ENCODE assay signal across 11 cellular contexts in the genomic region with DNA sequence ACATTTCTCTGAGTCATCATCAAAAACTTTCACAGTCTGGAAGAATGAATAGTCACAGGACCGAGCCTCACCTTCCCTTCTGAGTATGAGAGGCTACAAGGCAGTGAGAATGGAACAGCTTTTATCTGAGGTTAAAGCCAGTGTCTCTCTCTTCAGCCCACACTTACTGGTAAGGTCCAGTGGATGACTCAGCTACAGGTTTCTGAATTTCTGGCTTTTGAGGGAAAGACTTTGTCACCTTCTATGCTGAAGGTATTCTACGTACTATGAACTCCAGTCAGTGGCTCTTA. TPM values are rescaled to one million over a fixed set of nuclear protein-coding genes. Genes with fewer than 3 reads are reported as not detected.
DNase-seq lines count a peak whose midpoint lies in the region; ATAC-seq, FAIRE-seq and TF ChIP-seq lines count a peak whose summit lies in the region.
"Not testable (repeated sequence)": the region's sequence is repeated elsewhere in the genome, so short reads cannot be mapped to it uniquely, and the experiment has no call there.
"Had no signal": no experiment of that assay in that cellular context is flagged by ENCODE, and none has a peak within 500 bp of the region (broad histone marks: within the 10 kb centered on the region; RNA-seq: fewer than 3 reads in every experiment).

No MANE protein-coding gene starts in this region.

- not testable (repeated sequence) for H3K4me2 ChIP-seq in K562 (ENCODE audit: insufficient read depth, low read length)

- not testable (repeated sequence) for TF ChIP-seq EP300 in K562 (IDR thresholded peaks at IDR 0.05; ENCODE audit: low read length)

- peaks cover 10% of the 10 kb centered on the region for H3K4me1 Mint-ChIP-seq in activated CD4-positive, alpha-beta T cell treated with anti-CD3 and anti-CD28 coated beads for 36 hours
- H3K4me1 Mint-ChIP-seq in activated CD8-positive, alpha-beta T cell treated with anti-CD3 and anti-CD28 coated beads, Interleukin-2, amount 10 ng/mL, durations not matched to agents 7 days and 5 days (ENCODE audit: low read depth) = peaks cover 35% of the 10 kb centered on the region
- peaks cover 41% of the 10 kb centered on the region for H3K4me1 Mint-ChIP-seq in activated naive CD4-positive, alpha-beta T cell treated with anti-CD3 and anti-CD28 coated beads, Interleukin-2, amount 10 ng/mL, durations not matched to agents 7 days and 5 days
- H3K4me1 Mint-ChIP-seq in stimulated activated effector memory CD8-positive, alpha-beta T cell treated with anti-CD3 and anti-CD28 coated beads, Interleukin-12 subunit alpha, Interleukin-12 subunit beta, amount 100 ng/mL, for 72 hours = peaks cover 17% of the 10 kb centered on the region

- H3K4me3 ChIP-seq in K562; epithelial cell of esophagus (ENCODE audit: low read length): not testable (repeated sequence)

- not testable (repeated sequence) for H3K27ac Mint-ChIP-seq in activated CD4-positive, alpha-beta T cell treated with anti-CD3 and anti-CD28 coated beads for 36 hours
- peak overlapping the region; percentile 86 for H3K27ac Mint-ChIP-seq in activated CD8-positive, alpha-beta T cell treated with anti-CD3 and anti-CD28 coated beads, Interleukin-2, amount 10 ng/mL, durations not matched to agents 7 days and 5 days
- peak overlapping the region; percentile 92 for H3K27ac Mint-ChIP-seq in activated naive CD4-positive, alpha-beta T cell treated with anti-CD3 and anti-CD28 coated beads, Interleukin-2, amount 10 ng/mL, durations not matched to agents 7 days and 5 days
- peak overlapping the region; percentile 24 for H3K27ac Mint-ChIP-seq in stimulated activated effector memory CD8-positive, alpha-beta T cell treated with anti-CD3 and anti-CD28 coated beads, Interleukin-12 subunit alpha, Interleukin-12 subunit beta, amount 100 ng/mL, for 72 hours

- not testable (repeated sequence) for H2AFZ ChIP-seq in K562 (ENCODE audit: low read depth, low read length)

- H3K4me1 ChIP-seq in K562 (replicated peaks in 1 of 2; ENCODE audit: control insufficient read depth in 2 of 2, insufficient read depth in 2 of 2, low read length in 2 of 2) = not testable (repeated sequence)

- not testable (repeated sequence) for H3K27ac ChIP-seq in K562 (ENCODE audit: extremely low read depth, low read depth, low read length)

- DNase-seq in ELR (ENCODE audit: low read depth) (peak; percentile 4), epithelial cell of esophagus (ENCODE audit: low read depth) (peak; percentile 24)
- not testable (repeated sequence) for DNase-seq in activated CD4-positive, alpha-beta T cell treated with anti-CD3 and anti-CD28 coated beads for 36 hours; activated CD8-positive, alpha-beta T cell treated with anti-CD3 and anti-CD28 coated beads, Interleukin-2, amount 10 ng/mL, durations not matched to agents 7 days and 5 days; activated naive CD4-positive, alpha-beta T cell treated with anti-CD3 and anti-CD28 coated beads, Interleukin-2, amount 10 ng/mL, durations not matched to agents 7 days and 5 days; K562 (ENCODE audit: extremely low read depth in 1 of 4, low spot score in 3 of 4); stimulated activated effector memory CD8-positive, alpha-beta T cell treated with anti-CD3 and anti-CD28 coated beads, Interleukin-12 subunit alpha, Interleukin-12 subunit beta, amount 100 ng/mL, for 72 hours (ENCODE audit: low spot score in 2 of 2)

- in situ Hi-C loops in K562 (cut with MboI) = loop anchor here (10.0 kb wide), 1 partner anchor 1549 kb away; no protein-coding TSS in a partner anchor

- H3K9me3 ChIP-seq in K562 (replicated peaks; ENCODE audit: control insufficient read depth, insufficient read depth, low read depth, low read length) = not testable (repeated sequence)

- 0% methylated on average over 2 of the region's 2 CpGs for WGBS in K562 (ENCODE audit: insufficient coverage, low coverage, missing lambda C conversion rate)

- H3K9ac ChIP-seq in K562 (ENCODE audit: insufficient read depth in 1 of 2, low read depth in 2 of 2, low read length in 2 of 2) = not testable (repeated sequence)

- H3K27me3 Mint-ChIP-seq in activated CD4-positive, alpha-beta T cell treated with anti-CD3 and anti-CD28 coated beads for 36 hours; activated CD8-positive, alpha-beta T cell treated with anti-CD3 and anti-CD28 coated beads, Interleukin-2, amount 10 ng/mL, durations not matched to agents 7 days and 5 days (ENCODE audit: low read depth); activated naive CD4-positive, alpha-beta T cell treated with anti-CD3 and anti-CD28 coated beads, Interleukin-2, amount 10 ng/mL, durations not matched to agents 7 days and 5 days: not testable (repeated sequence)

- not testable (repeated sequence) for H4K20me1 ChIP-seq in K562 (replicated peaks; ENCODE audit: control insufficient read depth, insufficient read depth, low read length)

- POLR2A ChIA-PET in activated CD4-positive, alpha-beta T cell treated with anti-CD3 and anti-CD28 coated beads for 36 hours (lab: Charles Lee); activated CD8-positive, alpha-beta T cell treated with anti-CD3 and anti-CD28 coated beads, Interleukin-2, amount 10 ng/mL, durations not matched to agents 7 days and 5 days (lab: Charles Lee); K562 (lab: Yijun Ruan, JAX): not testable (repeated sequence)

- BruUV-seq in K562 (replicated peaks; lab: Mats Ljungman, UMichigan) = not testable (repeated sequence)

- TF ChIP-seq RAD21 in K562 (CRISPR knock-in tag; conservative IDR thresholded peaks at IDR 0.05 in 1 of 2, IDR thresholded peaks at IDR 0.05 in 1 of 2) = not testable (repeated sequence)

- H3K27me3 ChIP-seq in K562 (ENCODE audit: control insufficient read depth in 2 of 2, insufficient read depth in 2 of 2, low read length in 2 of 2) = not testable (repeated sequence)

- not testable (repeated sequence) for H3K36me3 Mint-ChIP-seq in activated CD4-positive, alpha-beta T cell treated with anti-CD3 and anti-CD28 coated beads for 36 hours (ENCODE audit: low read depth); activated CD8-positive, alpha-beta T cell treated with anti-CD3 and anti-CD28 coated beads, Interleukin-2, amount 10 ng/mL, durations not matched to agents 7 days and 5 days (ENCODE audit: low read depth); activated naive CD4-positive, alpha-beta T cell treated with anti-CD3 and anti-CD28 coated beads, Interleukin-2, amount 10 ng/mL, durations not matched to agents 7 days and 5 days; stimulated activated effector memory CD8-positive, alpha-beta T cell treated with anti-CD3 and anti-CD28 coated beads, Interleukin-12 subunit alpha, Interleukin-12 subunit beta, amount 100 ng/mL, for 72 hours

- H3K79me2 ChIP-seq in K562 (ENCODE audit: control insufficient read depth, insufficient read depth, low read length) = not testable (repeated sequence)

- peak; percentile 74 for ATAC-seq in activated CD4-positive, alpha-beta T cell treated with anti-CD3 and anti-CD28 coated beads for 36 hours
- peak; percentile 54 for ATAC-seq in activated CD8-positive, alpha-beta T cell treated with anti-CD3 and anti-CD28 coated beads, Interleukin-2, amount 10 ng/mL, durations not matched to agents 7 days and 5 days
- ATAC-seq in K562 = peak; percentile 60
- ATAC-seq in stimulated activated effector memory CD8-positive, alpha-beta T cell treated with anti-CD3 and anti-CD28 coated beads, Interleukin-12 subunit alpha, Interleukin-12 subunit beta, amount 100 ng/mL, for 72 hours = peak; percentile 92

- TF ChIP-seq CTCF in K562 (IDR thresholded peaks at IDR 0.05 in 2 of 3, conservative IDR thresholded peaks at IDR 0.05 in 1 of 3; ENCODE audit: insufficient read depth in 2 of 3, low read depth in 1 of 3, low read length in 3 of 3); epithelial cell of esophagus (IDR thresholded peaks at IDR 0.05; ENCODE audit: insufficient read depth, low read depth, low read length, missing control alignments): not testable (repeated sequence)

- FAIRE-seq in K562 (lab: Jason Lieb, UNC) = not testable (repeated sequence)

- intact Hi-C loops in activated CD4-positive, alpha-beta T cell treated with anti-CD3 and anti-CD28 coated beads for 36 hours (cut with DNase I, micrococcal nuclease); K562 (cut with micrococcal nuclease): not testable (repeated sequence)

- not testable (repeated sequence) for H3K4me3 Mint-ChIP-seq in activated CD4-positive, alpha-beta T cell treated with anti-CD3 and anti-CD28 coated beads for 36 hours; activated CD8-positive, alpha-beta T cell treated with anti-CD3 and anti-CD28 coated beads, Interleukin-2, amount 10 ng/mL, durations not matched to agents 7 days and 5 days; activated naive CD4-positive, alpha-beta T cell treated with anti-CD3 and anti-CD28 coated beads, Interleukin-2, amount 10 ng/mL, durations not matched to agents 7 days and 5 days
- H3K4me3 Mint-ChIP-seq in stimulated activated effector memory CD8-positive, alpha-beta T cell treated with anti-CD3 and anti-CD28 coated beads, Interleukin-12 subunit alpha, Interleukin-12 subunit beta, amount 100 ng/mL, for 72 hours = peak overlapping the region; percentile 33

- not testable (repeated sequence) for H3K36me3 ChIP-seq in K562 (ENCODE audit: control insufficient read depth, insufficient read depth, low read length)

- not testable (repeated sequence) for TF ChIP-seq POLR2A in K562 (conservative IDR thresholded peaks at IDR 0.05)

- CTCF ChIA-PET in activated CD4-positive, alpha-beta T cell treated with anti-CD3 and anti-CD28 coated beads for 36 hours (lab: Charles Lee); activated CD8-positive, alpha-beta T cell treated with anti-CD3 and anti-CD28 coated beads, Interleukin-2, amount 10 ng/mL, durations not matched to agents 7 days and 5 days (lab: Charles Lee); activated naive CD4-positive, alpha-beta T cell treated with anti-CD3 and anti-CD28 coated beads, Interleukin-2, amount 10 ng/mL, durations not matched to agents 7 days and 5 days (lab: Charles Lee); K562 (lab: Yijun Ruan, JAX; ENCODE audit: low intra/inter-chr PET ratio): not testable (repeated sequence)

- not testable (repeated sequence) for H3K9me1 ChIP-seq in K562 (ENCODE audit: control insufficient read depth, insufficient read depth, low read length)

- not testable (repeated sequence) for H3K9me3 Mint-ChIP-seq in activated CD4-positive, alpha-beta T cell treated with anti-CD3 and anti-CD28 coated beads for 36 hours (ENCODE audit: low read depth); activated CD8-positive, alpha-beta T cell treated with anti-CD3 and anti-CD28 coated beads, Interleukin-2, amount 10 ng/mL, durations not matched to agents 7 days and 5 days (ENCODE audit: insufficient read depth); activated naive CD4-positive, alpha-beta T cell treated with anti-CD3 and anti-CD28 coated beads, Interleukin-2, amount 10 ng/mL, durations not matched to agents 7 days and 5 days; stimulated activated effector memory CD8-positive, alpha-beta T cell treated with anti-CD3 and anti-CD28 coated beads, Interleukin-12 subunit alpha, Interleukin-12 subunit beta, amount 100 ng/mL, for 72 hours

RNA-seq across cellular contexts. Expression of a gene that starts 37.5 kb away (rescaled TPM):
- under 1 TPM in 1 of 2 experiments, not detected in 1; 0.11 TPM for total RNA-seq in activated CD4-positive, alpha-beta T cell treated with anti-CD3 and anti-CD28 coated beads for 36 hours
- total RNA-seq in activated CD8-positive, alpha-beta T cell treated with anti-CD3 and anti-CD28 coated beads, Interleukin-2, amount 10 ng/mL, durations not matched to agents 7 days and 5 days = 1 to 10 TPM in 1 of 2 experiments, under 1 TPM in 1; 0.39 to 1.2 TPM
- 43.9 and 142 TPM in 2 replicates for total RNA-seq in K562 (2011; cell fraction: chromatin; rRNA removed; ENCODE audit: low replicate concordance)
- total RNA-seq in K562 (2011; cell fraction: nucleolus; rRNA removed) = 242 and 249 TPM in 2 replicates
- 153 and 176 TPM in 2 replicates for total RNA-seq in K562 (2011; cell fraction: nucleoplasm; rRNA removed)
- total RNA-seq in K562 (2014; rRNA removed) = 68.1 and 118 TPM in 2 replicates
- 10.0 and 20.6 TPM in 2 replicates for total RNA-seq in K562 (2014; rRNA removed; fragmentation: Illumina TruSeq; extraction: Trizol)
- total RNA-seq in K562 (2015; rRNA removed; fragmentation: Illumina TruSeq; extraction: Trizol) = 79.9 and 82.6 TPM in 2 replicates
- 152 and 177 TPM in 2 replicates for total RNA-seq in K562 (2021)
- 68.4 and 788 TPM in 2 replicates for polyA plus RNA-seq in K562 (2011; rRNA removed)
- polyA plus RNA-seq in K562 (2011; cell fraction: cytosol; rRNA removed) = 415 and 947 TPM in 2 replicates
- polyA plus RNA-seq in K562 (2011; cell fraction: nucleus; rRNA removed) = 317 and 745 TPM in 2 replicates
- 495 and 1,020 TPM in 2 replicates for polyA plus RNA-seq in K562 (2012)
- 175 and 265 TPM in 2 replicates for polyA plus RNA-seq in K562 (2014; fragmentation: Illumina TruSeq; extraction: Trizol)
- polyA plus RNA-seq in K562 (2014; fragmentation: Nextera tagmentation; extraction: Ambion mirVana) = 10 to 100 TPM; 19.0 to 41.5 TPM
- polyA plus RNA-seq in K562 (2014; rRNA removed) = 139 and 175 TPM in 2 replicates
- 36.1 and 135 TPM in 2 replicates for polyA minus RNA-seq in K562 (2011; rRNA and poly(A)+ RNA removed)
- polyA minus RNA-seq in K562 (2011; cell fraction: cytosol; rRNA and poly(A)+ RNA removed) = 62.9 and 369 TPM in 2 replicates
- polyA minus RNA-seq in K562 (2011; cell fraction: nucleus; rRNA and poly(A)+ RNA removed) = 23.2 and 101 TPM in 2 replicates
- total RNA-seq: A673, GM23338 had no signal
- polyA plus RNA-seq: BJ, CD14-positive monocyte had no signal

Comparison
In these comparisons a context has a peak if more than half of its experiments do, and no peak if none do; other contexts are left out.
1. RNA of a gene that starts 37.5 kb away (total RNA-seq): 10.0 to 249 TPM in K562; 0.39 to 1.2 TPM in activated CD8-positive, alpha-beta T cell treated with anti-CD3 and anti-CD28 coated beads, Interleukin-2, amount 10 ng/mL, durations not matched to agents 7 days and 5 days and 0.11 TPM in activated CD4-positive, alpha-beta T cell treated with anti-CD3 and anti-CD28 coated beads for 36 hours; every median in the first group is over 4 times any median in the second.
2. Peak in every context shown above with its lines, with median percentiles within 50 percentile points of each other: ATAC-seq.